18 cellular contexts compared by ENCODE assay signal in genomic region chr13:32881792-32882175, GRCh38.
A peak's percentile ranks its signal among the peaks of the same experiment; 100 is the strongest.
DNase-seq lines count a peak whose midpoint lies in the region; TF ChIP-seq lines count a peak whose summit lies in the region.
"Had no signal": no experiment of that assay in that cellular context is flagged by ENCODE, and none has a peak within 500 bp of the region (broad histone marks: within the 10 kb centered on the region; RNA-seq: fewer than 3 reads in every experiment).

No MANE protein-coding gene starts in this region.

- no peak overlapping the region for H3K4me3 ChIP-seq in mammary epithelial cell (replicated peaks in 1 of 3; ENCODE audit: insufficient read depth in 1 of 3, low read depth in 2 of 3, low read length in 3 of 3)
- H3K4me3 ChIP-seq: GM23338, hepatocyte, mucosa of descending colon, tibial artery had no signal

- H3K27ac ChIP-seq in mammary epithelial cell (ENCODE audit: insufficient read depth, low read depth, low read length): no peak overlapping the region
- H3K27ac ChIP-seq: hepatocyte, tibial artery, WERI-Rb-1 had no signal

- no peaks in the 10 kb centered on the region for H4K20me1 ChIP-seq in mammary epithelial cell (ENCODE audit: insufficient read depth, low read length)

- in situ Hi-C loops in mammary epithelial cell (cut with MboI; ENCODE audit: low sequenced_read_pairs in 2 of 2): no loop called here

- no TSS peak for BruUV-seq in mammary epithelial cell (replicated peaks; lab: Mats Ljungman, UMichigan)

- dilution Hi-C loops in mammary epithelial cell (cut with HindIII; ENCODE audit: low sequenced_read_pairs): loop anchor here (5.0 kb wide), 1 partner anchor 36 kb away; no protein-coding TSS in a partner anchor

- WGBS in mammary epithelial cell (ENCODE audit: low coverage, missing lambda C conversion rate): 0% methylated on average over 2 of the region's 2 CpGs

- H3K9me3 ChIP-seq in mammary epithelial cell (replicated peaks; ENCODE audit: insufficient read depth, low read length): no peaks in the 10 kb centered on the region
- H3K9me3 ChIP-seq: mucosa of descending colon, tibial artery had no signal

- H3K9me3 Mint-ChIP-seq in activated T-helper 2 cell treated with anti-CD3 and anti-CD28 coated beads, Interferon-gamma antibody, Interleukin-2, Interleukin-4, amounts not matched to agents 10 μg/mL and 5 μg/mL and 100 μg/mL, durations not matched to agents 14 hours and 24 hours and 36 hours: no peaks in the 10 kb centered on the region

- DNase-seq in DMS53 (lab: John Stamatoyannopoulos, UW) (peak; percentile 45), DMS53 treated with DMSO at 0.1 percent for 48 hours (lab: John Stamatoyannopoulos, UW; ENCODE audit: unreplicated experiment) (no peak), NCI-H2196 (lab: John Stamatoyannopoulos, UW; ENCODE audit: unreplicated experiment) (peak; percentile 56), mammary epithelial cell (peak; percentile 79), renal cortical epithelial cell (ENCODE audit: low read depth) (peak; percentile 47), Kasumi-1 (lab: John Stamatoyannopoulos, UW) (no peak), amniotic stem cell (lab: John Stamatoyannopoulos, UW) (no peak)
- DNase-seq in activated T-helper 2 cell treated with anti-CD3 and anti-CD28 coated beads, Interferon-gamma antibody, Interleukin-2, Interleukin-4, amounts not matched to agents 10 μg/mL and 5 μg/mL and 100 μg/mL, durations not matched to agents 14 hours and 24 hours and 36 hours (ENCODE audit: low spot score): no peak
- DNase-seq: 8988T; activated effector memory CD4-positive, alpha-beta T cell treated with anti-CD3 and anti-CD28 coated beads, Interleukin-2, amount 50 U/mL, for 16 hours; C1 segment of cervical spinal cord; dermis blood vessel endothelial cell; mucosa of descending colon; stimulated activated CD4-positive, alpha-beta T cell treated with anti-CD3 and anti-CD28 coated beads, Interleukin-4, amount 100 ng/mL, for 4 hours; tibial artery; WERI-Rb-1 had no signal

- no peak overlapping the region for H2AFZ ChIP-seq in mammary epithelial cell (ENCODE audit: low read depth, low read length)
- H2AFZ ChIP-seq: GM23338, hepatocyte had no signal

- H3K36me3 ChIP-seq in mammary epithelial cell (ENCODE audit: insufficient read depth, low read length): no peaks in the 10 kb centered on the region
- H3K36me3 ChIP-seq: tibial artery, WERI-Rb-1 had no signal

- H3K27me3 Mint-ChIP-seq in activated T-helper 2 cell treated with anti-CD3 and anti-CD28 coated beads, Interferon-gamma antibody, Interleukin-2, Interleukin-4, amounts not matched to agents 10 μg/mL and 5 μg/mL and 100 μg/mL, durations not matched to agents 14 hours and 24 hours and 36 hours (ENCODE audit: low read depth): no peaks in the 10 kb centered on the region

- no peak overlapping the region for H3K4me3 Mint-ChIP-seq in activated T-helper 2 cell treated with anti-CD3 and anti-CD28 coated beads, Interferon-gamma antibody, Interleukin-2, Interleukin-4, amounts not matched to agents 10 μg/mL and 5 μg/mL and 100 μg/mL, durations not matched to agents 14 hours and 24 hours and 36 hours (ENCODE audit: low read depth)
- H3K4me3 Mint-ChIP-seq: GM23338 had no signal

- H3K27me3 ChIP-seq in mammary epithelial cell (ENCODE audit: insufficient read depth, low read length): peaks cover 13% of the 10 kb centered on the region
- H3K27me3 ChIP-seq: hepatocyte, tibial artery had no signal

- peaks cover 8% of the 10 kb centered on the region for H3K4me1 Mint-ChIP-seq in activated T-helper 2 cell treated with anti-CD3 and anti-CD28 coated beads, Interferon-gamma antibody, Interleukin-2, Interleukin-4, amounts not matched to agents 10 μg/mL and 5 μg/mL and 100 μg/mL, durations not matched to agents 14 hours and 24 hours and 36 hours (ENCODE audit: low read depth)

- intact Hi-C loops in mammary epithelial cell (cut with micrococcal nuclease): no loop called here
- intact Hi-C loops in activated T-helper 2 cell treated with anti-CD3 and anti-CD28 coated beads, Interferon-gamma antibody, Interleukin-2, Interleukin-4, amounts not matched to agents 10 μg/mL and 5 μg/mL and 100 μg/mL, durations not matched to agents 14 hours and 24 hours and 36 hours (cut with micrococcal nuclease): no loop called here

- H3K4me1 ChIP-seq in mammary epithelial cell (ENCODE audit: insufficient read depth, low read length): peaks cover 13% of the 10 kb centered on the region

- H3K27ac Mint-ChIP-seq in activated T-helper 2 cell treated with anti-CD3 and anti-CD28 coated beads, Interferon-gamma antibody, Interleukin-2, Interleukin-4, amounts not matched to agents 10 μg/mL and 5 μg/mL and 100 μg/mL, durations not matched to agents 14 hours and 24 hours and 36 hours: no peak overlapping the region
- H3K27ac Mint-ChIP-seq: GM23338 had no signal

- CTCF ChIA-PET in mammary epithelial cell (lab: Charles Lee; ENCODE audit: low non-redundant PET): no interaction called here

- H3K9ac ChIP-seq in mammary epithelial cell (ENCODE audit: insufficient read depth, low read length): no peak overlapping the region

- H3K79me2 ChIP-seq in mammary epithelial cell (ENCODE audit: insufficient read depth, low read length): no peaks in the 10 kb centered on the region
- H3K79me2 ChIP-seq: hepatocyte had no signal

- no peak for TF ChIP-seq CTCF in mammary epithelial cell (conservative IDR thresholded peaks at IDR 0.05 in 1 of 2, IDR thresholded peaks at IDR 0.05 in 1 of 2; ENCODE audit: extremely low read depth in 1 of 2, insufficient read depth in 1 of 2, low read depth in 1 of 2, low read length in 2 of 2)

- H3K4me2 ChIP-seq in mammary epithelial cell (ENCODE audit: insufficient read depth, low read depth, low read length): peak overlapping the region; percentile 6
- H3K4me2 ChIP-seq: GM23338, hepatocyte had no signal

- no peaks in the 10 kb centered on the region for H3K36me3 Mint-ChIP-seq in activated T-helper 2 cell treated with anti-CD3 and anti-CD28 coated beads, Interferon-gamma antibody, Interleukin-2, Interleukin-4, amounts not matched to agents 10 μg/mL and 5 μg/mL and 100 μg/mL, durations not matched to agents 14 hours and 24 hours and 36 hours (ENCODE audit: low read depth)

Comparison
In these comparisons a context has a peak if more than half of its experiments do, and no peak if none do; other contexts are left out.
1. DNase-seq: peak in DMS53 (single experiment), NCI-H2196 (single experiment), mammary epithelial cell (single experiment) and renal cortical epithelial cell (single experiment); none in DMS53 treated with DMSO at 0.1 percent for 48 hours (single experiment), Kasumi-1 (0 of 2), amniotic stem cell (single experiment) and activated T-helper 2 cell treated with anti-CD3 and anti-CD28 coated beads, Interferon-gamma antibody, Interleukin-2, Interleukin-4, amounts not matched to agents 10 μg/mL and 5 μg/mL and 100 μg/mL, durations not matched to agents 14 hours and 24 hours and 36 hours (single experiment).